ENCODE assay signal across 8 cellular contexts in the genomic region with DNA sequence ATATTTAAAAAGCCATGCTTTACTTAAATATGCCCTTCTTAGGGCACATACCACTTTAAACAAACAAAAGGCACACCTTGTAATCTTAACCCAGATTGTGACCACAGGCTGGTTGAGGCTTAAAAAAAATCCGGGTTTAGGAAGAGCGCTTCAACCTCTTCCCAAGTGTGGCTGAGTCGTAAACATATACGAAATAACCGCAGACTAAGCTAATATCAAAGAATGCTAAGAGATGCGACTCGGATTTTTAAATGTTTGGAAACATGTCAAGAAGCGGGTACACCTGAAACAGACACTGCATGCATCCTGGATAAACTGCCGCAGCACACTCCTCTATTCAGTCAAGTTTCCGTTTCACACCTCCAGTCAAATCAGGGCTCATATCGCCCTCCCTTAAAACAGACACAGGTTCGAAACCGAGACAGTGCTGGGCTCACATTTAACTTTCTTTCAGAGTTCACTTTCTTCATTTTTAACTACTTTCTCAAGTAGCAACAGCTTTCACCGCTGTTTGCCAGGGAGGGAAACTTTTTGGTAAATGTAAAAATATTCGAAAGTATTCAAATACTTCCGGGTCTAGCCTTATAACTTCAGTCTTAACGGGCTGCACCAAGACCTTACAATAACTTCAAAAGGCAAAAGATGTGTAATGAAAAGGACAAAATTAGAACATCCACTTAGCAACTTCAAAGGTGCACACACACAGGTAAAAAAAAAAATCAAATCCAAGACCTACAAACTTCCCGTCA. TPM values are rescaled to one million over a fixed set of nuclear protein-coding genes. Genes with fewer than 3 reads are reported as not detected.
DNase-seq lines count a peak whose midpoint lies in the region; ATAC-seq and TF ChIP-seq lines count a peak whose summit lies in the region.

No MANE protein-coding gene starts in this region.

- H3K27me3 ChIP-seq in CD4-positive, CD25-positive, alpha-beta regulatory T cell (ENCODE audit: control insufficient read depth, insufficient read depth, low read length): no peaks in the 10 kb centered on the region
- no peaks in the 10 kb centered on the region for H3K27me3 ChIP-seq in mononuclear cell (ENCODE audit: insufficient read depth, low read length)
- no peaks in the 10 kb centered on the region for H3K27me3 ChIP-seq in thoracic aorta (replicated peaks; ENCODE audit: insufficient read depth)

- ATAC-seq in CD4-positive, CD25-positive, alpha-beta regulatory T cell (ENCODE audit: low read depth in 2 of 2): peak; percentile 32 to 36
- ATAC-seq in GM19035 (IDR thresholded peaks at IDR 0.05; ENCODE audit: unreplicated experiment) (peak; percentile 57), HG03135 (IDR thresholded peaks at IDR 0.05; ENCODE audit: unreplicated experiment) (peak; percentile 59), thoracic aorta (ENCODE audit: insufficient number of reproducible peaks, low FRiP score, low read depth) (no peak)
- ATAC-seq in central memory CD8-positive, alpha-beta T cell (replicated peaks; ENCODE audit: extremely low read depth, poor library complexity, severe bottlenecking): peak; percentile 52

- H3K27ac ChIP-seq in CD4-positive, CD25-positive, alpha-beta regulatory T cell (ENCODE audit: insufficient read depth, low read length, poor library complexity, severe bottlenecking): peak overlapping the region; percentile 83
- peak overlapping the region in 1 of 2 donors; percentile 93 for H3K27ac ChIP-seq in thoracic aorta

- H3K9me3 Mint-ChIP-seq in CD4-positive, CD25-positive, alpha-beta regulatory T cell: peaks cover 0 to 1% (median 0%) of the 10 kb centered on the region in 7 donors
- H3K9me3 Mint-ChIP-seq in central memory CD8-positive, alpha-beta T cell: no peaks in the 10 kb centered on the region

- peak overlapping the region; percentile 93 to 98 (median 96) for H3K4me3 Mint-ChIP-seq in CD4-positive, CD25-positive, alpha-beta regulatory T cell
- peak overlapping the region; percentile 98 for H3K4me3 Mint-ChIP-seq in central memory CD8-positive, alpha-beta T cell

- no peaks in the 10 kb centered on the region for H3K36me3 Mint-ChIP-seq in CD4-positive, CD25-positive, alpha-beta regulatory T cell
- H3K36me3 Mint-ChIP-seq in central memory CD8-positive, alpha-beta T cell (ENCODE audit: insufficient read depth): peaks cover 28% of the 10 kb centered on the region

- peaks cover 8% of the 10 kb centered on the region for H3K27me3 Mint-ChIP-seq in CD4-positive, CD25-positive, alpha-beta regulatory T cell
- H3K27me3 Mint-ChIP-seq in central memory CD8-positive, alpha-beta T cell: no peaks in the 10 kb centered on the region

- TF ChIP-seq CTCF in thoracic aorta (IDR thresholded peaks at IDR 0.05): no peak

- H3K36me3 ChIP-seq in CD4-positive, CD25-positive, alpha-beta regulatory T cell (ENCODE audit: control insufficient read depth, insufficient read depth, low read length): no peaks in the 10 kb centered on the region
- no peaks in the 10 kb centered on the region for H3K36me3 ChIP-seq in thoracic aorta

- peak overlapping the region; percentile 100 for H3K4me3 ChIP-seq in CD4-positive, CD25-positive, alpha-beta regulatory T cell (ENCODE audit: low read depth, low read length)
- peak overlapping the region; percentile 83 for H3K4me3 ChIP-seq in mononuclear cell (ENCODE audit: low read length)
- H3K4me3 ChIP-seq in thoracic aorta: peak overlapping the region; percentile 85

- peaks cover 39 to 61% (median 47%) of the 10 kb centered on the region in 4 donors for H3K4me1 Mint-ChIP-seq in CD4-positive, CD25-positive, alpha-beta regulatory T cell
- H3K4me1 Mint-ChIP-seq in central memory CD8-positive, alpha-beta T cell: peaks cover 55% of the 10 kb centered on the region

- no peaks in the 10 kb centered on the region for H3K9me3 ChIP-seq in CD4-positive, CD25-positive, alpha-beta regulatory T cell (ENCODE audit: control insufficient read depth in 2 of 2, low read length in 2 of 2)
- no peaks in the 10 kb centered on the region for H3K9me3 ChIP-seq in mononuclear cell (ENCODE audit: low read depth, low read length)
- H3K9me3 ChIP-seq in thoracic aorta: no peaks in the 10 kb centered on the region

- H3K4me1 ChIP-seq in CD4-positive, CD25-positive, alpha-beta regulatory T cell (ENCODE audit: control insufficient read depth, insufficient read depth, low read length, poor library complexity, severe bottlenecking): peaks cover 45% of the 10 kb centered on the region
- H3K4me1 ChIP-seq in mononuclear cell (ENCODE audit: insufficient read depth, low read length) (peaks cover 42% of the 10 kb centered on the region), thoracic aorta (ENCODE audit: control insufficient read depth in 1 of 2, low read depth in 2 of 2) (peaks cover 17 to 24% of the 10 kb centered on the region in 2 donors)

- H3K27ac Mint-ChIP-seq in CD4-positive, CD25-positive, alpha-beta regulatory T cell: peak overlapping the region; percentile 95 to 99 (median 96)
- H3K27ac Mint-ChIP-seq in central memory CD8-positive, alpha-beta T cell (ENCODE audit: low read depth): peak overlapping the region; percentile 95

- peak in 2 of 3 donors; percentile 50 to 82 for DNase-seq in CD4-positive, CD25-positive, alpha-beta regulatory T cell
- DNase-seq in RKO (ENCODE audit: low spot score) (peak; percentile 45), thoracic aorta (ENCODE audit: low spot score) (no peak), AG08396 (ENCODE audit: low spot score) (no peak)
- DNase-seq in central memory CD8-positive, alpha-beta T cell (ENCODE audit: low spot score in 2 of 2): peak in 1 of 2 donors; percentile 20

RNA-seq across cellular contexts. Expression of gene DEK, which starts 1.3 kb away (rescaled TPM):
- total RNA-seq in CD4-positive, CD25-positive, alpha-beta regulatory T cell: 75.3 TPM
- 10 to 100 TPM; 34.9 to 73.1 (median 66.9) TPM for polyA plus RNA-seq in CD4-positive, CD25-positive, alpha-beta regulatory T cell
- total RNA-seq in mononuclear cell (93.3 TPM), thoracic aorta (100 to 1,000 TPM in 1 of 2 donors, 10 to 100 TPM in 1; 72.6 to 130 TPM)

Comparison
In these comparisons a context has a peak if more than half of its experiments do, and no peak if none do; other contexts are left out.
1. DNase-seq: peak in CD4-positive, CD25-positive, alpha-beta regulatory T cell (2 of 3) and RKO (single experiment); none in thoracic aorta (single experiment) and AG08396 (single experiment).
2. Peak in every context shown above with its lines, with median percentiles within 50 percentile points of each other: H3K4me3 ChIP-seq.